12 cellular contexts compared by ENCODE assay signal in the genomic region with DNA sequence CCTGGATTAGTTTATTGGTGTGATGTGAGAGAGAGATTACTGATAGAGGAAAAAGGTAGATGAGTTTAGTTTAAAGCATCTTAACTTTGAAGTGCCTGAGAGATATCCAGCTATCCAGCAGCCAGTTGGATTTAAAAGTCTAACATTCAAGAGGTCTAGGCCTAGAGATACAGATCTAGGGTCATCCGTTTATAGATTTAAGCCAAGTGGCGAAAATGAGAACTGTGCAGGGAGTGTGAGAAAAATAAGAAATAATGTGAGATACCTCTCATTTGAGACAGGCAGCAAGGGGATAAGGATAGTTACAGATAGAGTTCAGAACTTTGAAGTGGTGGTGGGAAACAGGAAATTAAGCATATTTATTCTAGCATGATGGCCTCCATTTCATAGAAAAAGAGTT. TPM values are rescaled to one million over a fixed set of nuclear protein-coding genes. Genes with fewer than 3 reads are reported as not detected.
DNase-seq lines count a peak whose midpoint lies in the region; ATAC-seq, FAIRE-seq and TF ChIP-seq lines count a peak whose summit lies in the region.
"Had no signal": no experiment of that assay in that cellular context is flagged by ENCODE, and none has a peak within 500 bp of the region (broad histone marks: within the 10 kb centered on the region; RNA-seq: fewer than 3 reads in every experiment).

No MANE protein-coding gene starts in this region.

- CTCF ChIA-PET in A549 (lab: Yijun Ruan, JAX), result interaction anchor here (0.6 to 0.9 kb wide), 2 partner anchors 8 to 85 kb away, joined by 3 to 6 read pairs; no protein-coding TSS in a partner anchor
- CTCF ChIA-PET in Caco-2 (lab: Charles Lee), result no interaction called here
- CTCF ChIA-PET in WTC11 (lab: Charles Lee), result no interaction called here

- no peaks in the 10 kb centered on the region for H3K9me3 Mint-ChIP-seq in Caco-2 (ENCODE audit: unreplicated experiment)
- H3K9me3 Mint-ChIP-seq in WTC11, result no peaks in the 10 kb centered on the region
- H3K9me3 Mint-ChIP-seq: T-helper 1 cell treated with Interleukin-12 subunit alpha and Interleukin-12 subunit beta and Interleukin-4 antibody, amounts not matched to agents 30 μg/mL and 1 μg/mL, for 36 hours had no signal

- TF ChIP-seq RAD21 in A549 (conservative IDR thresholded peaks at IDR 0.05 in 1 of 2, IDR thresholded peaks at IDR 0.05 in 1 of 2), result no peak

- 86% methylated on average over 2 of the region's 2 CpGs for WGBS in A549 (ENCODE audit: missing lambda C conversion rate)

- H3K9me3 ChIP-seq in A549, result no peaks in the 10 kb centered on the region
- no peaks in the 10 kb centered on the region for H3K9me3 ChIP-seq in Caco-2

- no peak for TF ChIP-seq EP300 in A549 (IDR thresholded peaks at IDR 0.05)

- H3K4me1 Mint-ChIP-seq in Caco-2 (ENCODE audit: low read depth, unreplicated experiment) (peaks cover 28% of the 10 kb centered on the region), WTC11 (peaks cover 14% of the 10 kb centered on the region)

- H3K27me3 Mint-ChIP-seq in Caco-2 (ENCODE audit: insufficient read depth, unreplicated experiment) (no peaks in the 10 kb centered on the region), WTC11 (ENCODE audit: low read depth) (no peaks in the 10 kb centered on the region)

- H3K27me3 ChIP-seq in Caco-2 (replicated peaks; ENCODE audit: control insufficient read depth, insufficient read depth, low read length) (no peaks in the 10 kb centered on the region), layer of hippocampus (ENCODE audit: control insufficient read depth, insufficient read depth, low read length) (no peaks in the 10 kb centered on the region)

- H3K36me3 Mint-ChIP-seq in Caco-2 (ENCODE audit: insufficient read depth, unreplicated experiment), result peaks cover 19% of the 10 kb centered on the region
- no peaks in the 10 kb centered on the region for H3K36me3 Mint-ChIP-seq in WTC11

- intact Hi-C loops in Caco-2 (cut with micrococcal nuclease; ENCODE audit: unreplicated experiment), result no loop called here

- TF ChIP-seq POLR2A in A549 (IDR thresholded peaks at IDR 0.05; ENCODE audit: low read length), result no peak

- POLR2A ChIA-PET in A549 (lab: Yijun Ruan, JAX) (no interaction called here), Caco-2 (lab: Charles Lee) (no interaction called here), WTC11 (lab: Charles Lee) (interaction anchor here (0.5 kb wide), 1 partner anchor 59 kb away, joined by 3 read pairs; no protein-coding TSS in a partner anchor)

- DNase-seq in A549 (ENCODE audit: low read depth in 1 of 2, low spot score in 1 of 2) (peak in 1 of 2 experiments; percentile 10), Caco-2 (no peak), WTC11 (ENCODE audit: low spot score) (no peak), 8988T (no peak), DMS53 (lab: John Stamatoyannopoulos, UW) (no peak), activated gamma-delta T cell (lab: John Stamatoyannopoulos, UW) (no peak)
- DNase-seq: mesendoderm; stimulated activated CD4-positive, alpha-beta T cell treated with anti-CD3 and anti-CD28 coated beads, Interleukin-4, amount 100 ng/mL, for 4 hours had no signal

- FAIRE-seq in A549 (lab: Jason Lieb, UNC), result no peak

- BruUV-seq in Caco-2 (replicated peaks; lab: Mats Ljungman, UMichigan), result no TSS peak

- H3K4me3 ChIP-seq in A549, result no peak overlapping the region
- H3K4me3 ChIP-seq in Caco-2 (ENCODE audit: low read depth, low read length), result no peak overlapping the region

- TF ChIP-seq CTCF in A549 (IDR thresholded peaks at IDR 0.05), result no peak
- no peak for TF ChIP-seq CTCF in Caco-2 (IDR thresholded peaks at IDR 0.05; ENCODE audit: insufficient read depth in 1 of 2, low read depth in 1 of 2, low read length in 1 of 2, severe bottlenecking in 1 of 2, unreplicated experiment in 1 of 2)
- TF ChIP-seq CTCF in WTC11 (IDR thresholded peaks at IDR 0.05), result no peak

- no peak overlapping the region for H3K4me3 Mint-ChIP-seq in Caco-2 (ENCODE audit: unreplicated experiment)
- H3K4me3 Mint-ChIP-seq in WTC11, result no peak overlapping the region
- H3K4me3 Mint-ChIP-seq: T-helper 1 cell treated with Interleukin-12 subunit alpha and Interleukin-12 subunit beta and Interleukin-4 antibody, amounts not matched to agents 30 μg/mL and 1 μg/mL, for 36 hours had no signal

- peak overlapping the region; percentile 6 for H3K27ac Mint-ChIP-seq in Caco-2 (ENCODE audit: unreplicated experiment)
- peak overlapping the region; percentile 2; the same call in 1 of the 2 replicates for H3K27ac Mint-ChIP-seq in WTC11

- no peak overlapping the region; a peak in 1 of 6 replicates for H3K27ac ChIP-seq in A549
- H3K27ac ChIP-seq in layer of hippocampus (ENCODE audit: low read depth, low read length), result peak overlapping the region; percentile 30
- H3K27ac ChIP-seq: C4-2B had no signal

- H3K4me1 ChIP-seq in A549 (peaks cover 34% of the 10 kb centered on the region), Caco-2 (peaks cover 23% of the 10 kb centered on the region)

- ATAC-seq in A549, result peak; percentile 54 to 64; a peak in 3 of 6 replicates
- ATAC-seq in WTC11, result no peak
- ATAC-seq in HG02840 (IDR thresholded peaks at IDR 0.05; ENCODE audit: low FRiP score, unreplicated experiment), result no peak

- no peaks in the 10 kb centered on the region; the same call in 1 of the 2 replicates for H3K36me3 ChIP-seq in Caco-2 (ENCODE audit: control insufficient read depth, insufficient read depth, low read length)

- H3K4me2 ChIP-seq in A549, result no peak overlapping the region; the same call in 2 of the 3 replicates

TF ChIP-seq in A549, 52 proteins besides CTCF, POLR2A, EP300 and RAD21 (continues in another document):
- no peak for TF ChIP-seq TP53 (CRISPR knock-in tag; IDR thresholded peaks at IDR 0.05)
- no peak for TF ChIP-seq HOXB5 (CRISPR knock-in tag; IDR thresholded peaks at IDR 0.05)
- no peak for TF ChIP-seq FOSL2 (IDR thresholded peaks at IDR 0.05)
- no peak for TF ChIP-seq FOSL2 (CRISPR knock-in tag; IDR thresholded peaks at IDR 0.05)
- no peak for TF ChIP-seq EHMT2 (IDR thresholded peaks at IDR 0.05; ENCODE audit: low read depth)
- TF ChIP-seq, protein P1, sequence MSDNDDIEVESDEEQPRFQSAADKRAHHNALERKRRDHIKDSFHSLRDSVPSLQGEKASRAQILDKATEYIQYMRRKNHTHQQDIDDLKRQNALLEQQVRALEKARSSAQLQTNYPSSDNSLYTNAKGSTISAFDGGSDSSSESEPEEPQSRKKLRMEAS (IDR thresholded peaks at IDR 0.05), result no peak

TF ChIP-seq in WTC11, 78 proteins besides CTCF, POLR2A, EP300 and RAD21 (continues in another document):
- TF ChIP-seq NFATC4 (CRISPR knock-in tag; IDR thresholded peaks at IDR 0.05) (no peak), ZNF396 (CRISPR knock-in tag; IDR thresholded peaks at IDR 0.05; ENCODE audit: borderline replicate concordance) (no peak), IRF2 (CRISPR knock-in tag; IDR thresholded peaks at IDR 0.05; ENCODE audit: borderline replicate concordance, low read depth) (no peak), ETV6 (CRISPR knock-in tag; IDR thresholded peaks at IDR 0.05) (no peak), GTF2I (CRISPR knock-in tag; conservative IDR thresholded peaks at IDR 0.05) (no peak), CREM (CRISPR knock-in tag; IDR thresholded peaks at IDR 0.05) (no peak), SP1 (CRISPR knock-in tag; conservative IDR thresholded peaks at IDR 0.05) (no peak), TEAD4 (CRISPR knock-in tag; IDR thresholded peaks at IDR 0.05) (no peak), ZNF232 (CRISPR knock-in tag; IDR thresholded peaks at IDR 0.05) (no peak), FOXK1 (CRISPR knock-in tag; IDR thresholded peaks at IDR 0.05) (no peak)
- TF ChIP-seq, protein P2, sequence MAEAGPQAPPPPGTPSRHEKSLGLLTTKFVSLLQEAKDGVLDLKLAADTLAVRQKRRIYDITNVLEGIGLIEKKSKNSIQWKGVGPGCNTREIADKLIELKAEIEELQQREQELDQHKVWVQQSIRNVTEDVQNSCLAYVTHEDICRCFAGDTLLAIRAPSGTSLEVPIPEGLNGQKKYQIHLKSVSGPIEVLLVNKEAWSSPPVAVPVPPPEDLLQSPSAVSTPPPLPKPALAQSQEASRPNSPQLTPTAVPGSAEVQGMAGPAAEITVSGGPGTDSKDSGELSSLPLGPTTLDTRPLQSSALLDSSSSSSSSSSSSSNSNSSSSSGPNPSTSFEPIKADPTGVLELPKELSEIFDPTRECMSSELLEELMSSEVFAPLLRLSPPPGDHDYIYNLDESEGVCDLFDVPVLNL (CRISPR knock-in tag; IDR thresholded peaks at IDR 0.05; ENCODE audit: borderline replicate concordance, low read depth), result no peak
- TF ChIP-seq, protein P3, sequence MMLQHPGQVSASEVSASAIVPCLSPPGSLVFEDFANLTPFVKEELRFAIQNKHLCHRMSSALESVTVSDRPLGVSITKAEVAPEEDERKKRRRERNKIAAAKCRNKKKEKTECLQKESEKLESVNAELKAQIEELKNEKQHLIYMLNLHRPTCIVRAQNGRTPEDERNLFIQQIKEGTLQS (CRISPR knock-in tag; conservative IDR thresholded peaks at IDR 0.05), result no peak
- TF ChIP-seq, protein P4, sequence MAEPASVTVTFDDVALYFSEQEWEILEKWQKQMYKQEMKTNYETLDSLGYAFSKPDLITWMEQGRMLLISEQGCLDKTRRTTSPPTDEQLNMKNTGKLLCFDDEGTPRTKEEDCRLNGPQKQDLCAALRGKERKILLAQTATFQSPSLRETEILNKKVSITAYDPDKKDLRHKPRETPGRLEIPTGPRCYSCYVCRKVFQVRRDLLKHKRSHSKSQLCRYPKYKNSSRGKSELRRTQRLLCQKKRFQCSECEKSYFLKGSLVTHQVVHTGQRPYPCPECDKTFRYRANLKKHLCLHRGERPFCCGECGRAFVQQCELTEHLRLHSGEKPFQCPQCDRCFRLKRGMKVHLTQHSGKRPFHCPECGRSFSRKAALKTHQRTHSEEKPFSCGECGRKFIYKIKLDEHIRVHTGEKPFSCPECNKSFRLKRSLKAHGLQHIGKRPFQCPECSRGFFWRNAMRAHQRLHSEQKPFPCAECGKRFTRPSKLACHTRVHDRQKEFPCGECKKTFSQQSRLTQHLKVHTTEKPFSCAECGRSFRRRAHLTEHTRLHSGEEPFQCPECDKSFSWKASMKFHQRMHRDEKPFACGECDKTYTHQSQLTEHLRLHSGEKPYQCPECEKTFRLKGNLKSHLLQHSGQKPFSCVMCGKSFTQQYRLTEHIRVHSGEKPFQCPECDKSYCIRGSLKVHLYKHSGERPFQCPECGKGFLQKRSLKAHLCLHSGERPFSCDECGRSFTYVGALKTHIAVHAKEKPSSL (CRISPR knock-in tag; conservative IDR thresholded peaks at IDR 0.05), result no peak

RNA-seq across cellular contexts. Expression of a gene that starts 5.3 kb away (rescaled TPM):
- polyA plus RNA-seq in A549 (2011; rRNA removed), result 20.9 and 23.3 TPM in 2 replicates
- polyA plus RNA-seq in A549 (2012; cell fraction: cytosol; rRNA removed), result 3.5 and 4.1 TPM in 2 replicates
- polyA plus RNA-seq in A549 (2012; cell fraction: nucleus; rRNA removed), result 3.7 and 6.4 TPM in 2 replicates
- polyA plus RNA-seq in A549 (2017; fragmentation: RNase III; extraction: RNeasy Plus Mini Kit Qiagen cat#74134 plus additional on column Dnase treatment), result 20.7 to 24.5 TPM (median 22.9 TPM) in 3 replicates
- polyA minus RNA-seq in A549 (2011; rRNA and poly(A)+ RNA removed), result 8.7 and 9.1 TPM in 2 replicates
- total RNA-seq in Caco-2 (2022), result 45.5 and 47.3 TPM in 2 replicates
- total RNA-seq in WTC11 (2021), result 54.9 to 57.9 TPM (median 56.0 TPM) in 3 replicates

Comparison
In these comparisons a context has a peak if more than half of its experiments do, and no peak if none do; other contexts are left out.
1. ATAC-seq: peak in A549 (2 of 2); none in WTC11 (single experiment) and HG02840 (single experiment).